1 cellular context compared by ENCODE assay signal in the genomic region with DNA sequence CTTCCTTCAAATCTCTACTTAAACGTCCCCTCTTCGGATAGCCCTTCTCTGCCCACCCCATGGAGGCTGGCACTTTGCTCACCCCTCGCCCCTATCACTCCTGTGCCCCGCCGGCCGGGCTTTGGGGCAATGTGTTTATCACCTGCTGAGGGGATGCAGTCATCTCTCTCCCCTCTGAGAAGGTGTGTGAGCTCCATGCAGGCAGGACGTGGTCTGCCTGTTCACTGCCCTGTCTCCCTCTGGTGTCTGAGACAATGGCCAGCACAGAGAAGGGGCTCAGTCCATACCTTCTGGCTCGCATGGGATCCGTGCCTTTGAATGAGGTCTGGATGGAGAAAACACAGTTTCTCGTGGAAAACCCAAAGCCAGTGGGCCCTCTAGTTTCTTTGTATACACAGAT.
TF ChIP-seq lines count a peak whose summit lies in the region.

No MANE protein-coding gene starts in this region.

TF ChIP-seq in WTC11, 78 proteins besides CTCF, POLR2A, EP300 and RAD21 (continued from another document):
- TF ChIP-seq, protein P1, sequence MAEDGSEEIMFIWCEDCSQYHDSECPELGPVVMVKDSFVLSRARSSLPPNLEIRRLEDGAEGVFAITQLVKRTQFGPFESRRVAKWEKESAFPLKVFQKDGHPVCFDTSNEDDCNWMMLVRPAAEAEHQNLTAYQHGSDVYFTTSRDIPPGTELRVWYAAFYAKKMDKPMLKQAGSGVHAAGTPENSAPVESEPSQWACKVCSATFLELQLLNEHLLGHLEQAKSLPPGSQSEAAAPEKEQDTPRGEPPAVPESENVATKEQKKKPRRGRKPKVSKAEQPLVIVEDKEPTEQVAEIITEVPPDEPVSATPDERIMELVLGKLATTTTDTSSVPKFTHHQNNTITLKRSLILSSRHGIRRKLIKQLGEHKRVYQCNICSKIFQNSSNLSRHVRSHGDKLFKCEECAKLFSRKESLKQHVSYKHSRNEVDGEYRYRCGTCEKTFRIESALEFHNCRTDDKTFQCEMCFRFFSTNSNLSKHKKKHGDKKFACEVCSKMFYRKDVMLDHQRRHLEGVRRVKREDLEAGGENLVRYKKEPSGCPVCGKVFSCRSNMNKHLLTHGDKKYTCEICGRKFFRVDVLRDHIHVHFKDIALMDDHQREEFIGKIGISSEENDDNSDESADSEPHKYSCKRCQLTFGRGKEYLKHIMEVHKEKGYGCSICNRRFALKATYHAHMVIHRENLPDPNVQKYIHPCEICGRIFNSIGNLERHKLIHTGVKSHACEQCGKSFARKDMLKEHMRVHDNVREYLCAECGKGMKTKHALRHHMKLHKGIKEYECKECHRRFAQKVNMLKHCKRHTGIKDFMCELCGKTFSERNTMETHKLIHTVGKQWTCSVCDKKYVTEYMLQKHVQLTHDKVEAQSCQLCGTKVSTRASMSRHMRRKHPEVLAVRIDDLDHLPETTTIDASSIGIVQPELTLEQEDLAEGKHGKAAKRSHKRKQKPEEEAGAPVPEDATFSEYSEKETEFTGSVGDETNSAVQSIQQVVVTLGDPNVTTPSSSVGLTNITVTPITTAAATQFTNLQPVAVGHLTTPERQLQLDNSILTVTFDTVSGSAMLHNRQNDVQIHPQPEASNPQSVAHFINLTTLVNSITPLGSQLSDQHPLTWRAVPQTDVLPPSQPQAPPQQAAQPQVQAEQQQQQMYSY (CRISPR knock-in tag; IDR thresholded peaks at IDR 0.05), result no peak
- TF ChIP-seq SMAD4 (CRISPR knock-in tag; IDR thresholded peaks at IDR 0.05) (no peak), RORB (CRISPR knock-in tag; IDR thresholded peaks at IDR 0.05) (no peak), ZNF121 (CRISPR knock-in tag; IDR thresholded peaks at IDR 0.05) (no peak), ZNF396 (CRISPR knock-in tag; IDR thresholded peaks at IDR 0.05; ENCODE audit: borderline replicate concordance) (no peak), TCF7 (CRISPR knock-in tag; IDR thresholded peaks at IDR 0.05; ENCODE audit: low read depth) (no peak), ZNF671 (CRISPR knock-in tag; IDR thresholded peaks at IDR 0.05) (no peak)
- TF ChIP-seq, protein P2, sequence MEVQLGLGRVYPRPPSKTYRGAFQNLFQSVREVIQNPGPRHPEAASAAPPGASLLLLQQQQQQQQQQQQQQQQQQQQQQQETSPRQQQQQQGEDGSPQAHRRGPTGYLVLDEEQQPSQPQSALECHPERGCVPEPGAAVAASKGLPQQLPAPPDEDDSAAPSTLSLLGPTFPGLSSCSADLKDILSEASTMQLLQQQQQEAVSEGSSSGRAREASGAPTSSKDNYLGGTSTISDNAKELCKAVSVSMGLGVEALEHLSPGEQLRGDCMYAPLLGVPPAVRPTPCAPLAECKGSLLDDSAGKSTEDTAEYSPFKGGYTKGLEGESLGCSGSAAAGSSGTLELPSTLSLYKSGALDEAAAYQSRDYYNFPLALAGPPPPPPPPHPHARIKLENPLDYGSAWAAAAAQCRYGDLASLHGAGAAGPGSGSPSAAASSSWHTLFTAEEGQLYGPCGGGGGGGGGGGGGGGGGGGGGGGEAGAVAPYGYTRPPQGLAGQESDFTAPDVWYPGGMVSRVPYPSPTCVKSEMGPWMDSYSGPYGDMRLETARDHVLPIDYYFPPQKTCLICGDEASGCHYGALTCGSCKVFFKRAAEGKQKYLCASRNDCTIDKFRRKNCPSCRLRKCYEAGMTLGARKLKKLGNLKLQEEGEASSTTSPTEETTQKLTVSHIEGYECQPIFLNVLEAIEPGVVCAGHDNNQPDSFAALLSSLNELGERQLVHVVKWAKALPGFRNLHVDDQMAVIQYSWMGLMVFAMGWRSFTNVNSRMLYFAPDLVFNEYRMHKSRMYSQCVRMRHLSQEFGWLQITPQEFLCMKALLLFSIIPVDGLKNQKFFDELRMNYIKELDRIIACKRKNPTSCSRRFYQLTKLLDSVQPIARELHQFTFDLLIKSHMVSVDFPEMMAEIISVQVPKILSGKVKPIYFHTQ (CRISPR knock-in tag; IDR thresholded peaks at IDR 0.05), result no peak
